In the genomic region with DNA sequence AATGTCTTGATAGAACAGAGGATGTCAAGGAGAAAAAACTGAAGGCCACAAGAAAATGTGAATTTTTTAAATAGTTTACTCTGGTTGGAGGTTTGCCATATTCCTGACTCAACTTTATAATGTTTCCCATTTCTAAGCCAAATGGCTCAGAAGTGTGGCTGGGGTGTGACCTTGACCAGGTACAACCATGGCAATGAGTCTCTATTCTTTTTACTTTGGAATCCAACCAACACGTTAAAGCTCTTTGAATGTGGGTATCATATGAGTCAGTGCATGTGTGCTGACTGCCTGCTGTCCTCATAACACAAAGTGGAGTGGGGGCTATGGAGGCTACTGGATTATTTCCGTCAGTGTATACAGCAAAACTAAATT, we compare ENCODE assay signal across 14 cellular contexts. TPM values are rescaled to one million over a fixed set of nuclear protein-coding genes. Genes with fewer than 3 reads are reported as not detected.
DNase-seq lines count a peak whose midpoint lies in the region; ATAC-seq and TF ChIP-seq lines count a peak whose summit lies in the region.
"Had no signal": no experiment of that assay in that cellular context is flagged by ENCODE, and none has a peak within 500 bp of the region (broad histone marks: within the 10 kb centered on the region; RNA-seq: fewer than 3 reads in every experiment).

No MANE protein-coding gene starts in this region.

- H3K27me3 ChIP-seq in BLaER1 (no peaks in the 10 kb centered on the region), KMS-11 (ENCODE audit: insufficient read depth, low read depth) (no peaks in the 10 kb centered on the region), body of pancreas (no peaks in the 10 kb centered on the region), aorta (ENCODE audit: control insufficient read depth in 1 of 2, insufficient read depth in 2 of 2, low read length in 1 of 2) (no peaks in the 10 kb centered on the region)

- intact Hi-C loops in body of pancreas (cut with DNase I) (loop anchor here (10.0 kb wide), 1 partner anchor 63 kb away; no protein-coding TSS in a partner anchor), aorta (cut with DNase I) (no loop called here)

- H3K27ac ChIP-seq in BLaER1 (no peak overlapping the region), KMS-11 (no peak overlapping the region), body of pancreas (peak overlapping the region in 2 of 4 donors; percentile 12 to 55), aorta (ENCODE audit: low read depth in 1 of 2, low read length in 2 of 2) (no peak overlapping the region)
- H3K27ac ChIP-seq: cardiac muscle cell had no signal

- no peaks in the 10 kb centered on the region for H3K36me3 ChIP-seq in BLaER1
- H3K36me3 ChIP-seq in KMS-11 (ENCODE audit: insufficient read depth) = no peaks in the 10 kb centered on the region
- no peaks in the 10 kb centered on the region for H3K36me3 ChIP-seq in body of pancreas (replicated peaks in 1 of 2; ENCODE audit: insufficient read depth in 1 of 2, low read depth in 2 of 2)
- no peaks in the 10 kb centered on the region for H3K36me3 ChIP-seq in aorta (ENCODE audit: control insufficient read depth in 1 of 2, insufficient read depth in 2 of 2, low read length in 1 of 2)
- H3K36me3 ChIP-seq: cardiac muscle cell had no signal

- H3K4me1 ChIP-seq in BLaER1 (peaks cover 14% of the 10 kb centered on the region), KMS-11 (ENCODE audit: low read depth, poor library complexity, severe bottlenecking) (peaks cover 14% of the 10 kb centered on the region), body of pancreas (peaks cover 48% of the 10 kb centered on the region), aorta (ENCODE audit: control insufficient read depth in 1 of 2, insufficient read depth in 2 of 2, low read length in 2 of 2) (no peaks in the 10 kb centered on the region)

- 39 to 49% methylated on average over 2 of the region's 2 CpGs for WGBS in body of pancreas, 2 donors
- WGBS in aorta, 2 donors = 65 to 83% methylated on average over 2 of the region's 2 CpGs

- H3K4me3 ChIP-seq in BLaER1 = no peak overlapping the region
- no peak overlapping the region for H3K4me3 ChIP-seq in KMS-11 (IDR thresholded peaks at IDR 0.05; ENCODE audit: insufficient read depth, low read depth, low read length)
- no peak overlapping the region for H3K4me3 ChIP-seq in body of pancreas
- H3K4me3 ChIP-seq in aorta (ENCODE audit: low read length in 2 of 2) = no peak overlapping the region
- H3K4me3 ChIP-seq: cardiac muscle cell, lung had no signal

- TF ChIP-seq CTCF in KMS-11 (conservative IDR thresholded peaks at IDR 0.05; ENCODE audit: low read depth, low read length) = no peak
- no peak for TF ChIP-seq CTCF in body of pancreas (IDR thresholded peaks at IDR 0.05)

- peak in 3 of 4 donors; percentile 44 to 72 (median 60) for DNase-seq in body of pancreas
- DNase-seq in lung microvascular endothelial cell (ENCODE audit: low read depth in 2 of 2) = peak; percentile 51 to 77
- DNase-seq in medulla oblongata (ENCODE audit: extremely low spot score) = no peak
- no peak for DNase-seq in aorta
- DNase-seq: DMS153, NCI-H2107 had no signal

- H4K20me1 ChIP-seq in BLaER1 (no peaks in the 10 kb centered on the region), KMS-11 (ENCODE audit: insufficient read depth) (no peaks in the 10 kb centered on the region)

- ATAC-seq in body of pancreas (peak; percentile 61), GM21447 (IDR thresholded peaks at IDR 0.05; ENCODE audit: unreplicated experiment) (no peak), aorta (ENCODE audit: low FRiP score) (no peak), HG02678 (IDR thresholded peaks at IDR 0.05; ENCODE audit: unreplicated experiment) (no peak)

- no peak for TF ChIP-seq POLR2A in body of pancreas (IDR thresholded peaks at IDR 0.05)

- peak overlapping the region; percentile 39 for H3K4me2 ChIP-seq in BLaER1
- peak overlapping the region; percentile 2 for H3K4me2 ChIP-seq in KMS-11

- H2AFZ ChIP-seq in KMS-11 (ENCODE audit: low read depth) = no peak overlapping the region

- H3K9me3 ChIP-seq in BLaER1 (no peaks in the 10 kb centered on the region), body of pancreas (no peaks in the 10 kb centered on the region), aorta (ENCODE audit: control insufficient read depth, low read length) (no peaks in the 10 kb centered on the region)

- H3K9ac ChIP-seq in BLaER1 (no peak overlapping the region), KMS-11 (no peak overlapping the region)

- H3K79me2 ChIP-seq in KMS-11 (ENCODE audit: insufficient read depth, low read depth) = no peaks in the 10 kb centered on the region

RNA-seq across cellular contexts. Expression of gene DLD, which starts 33.5 kb away (rescaled TPM):
- total RNA-seq in body of pancreas (100 to 1,000 TPM in 1 of 2 donors, 10 to 100 TPM in 1; 53.7 to 123 TPM), lung microvascular endothelial cell (39.3 and 43.8 TPM in 2 replicates), aorta (10 to 100 TPM; 53.5 to 54.0 TPM)
- polyA plus RNA-seq in aorta = 10 to 100 TPM; 48.8 to 69.4 TPM

RNA-seq across cellular contexts. Expression of gene SLC26A3, which starts 54.5 kb away (rescaled TPM):
- not detected for total RNA-seq in body of pancreas
- not detected in 2 replicates for total RNA-seq in lung microvascular endothelial cell
- total RNA-seq in aorta = not detected
- polyA plus RNA-seq in aorta = 10 to 100 TPM in 1 of 2 donors, 1 to 10 TPM in 1; 1.3 to 20.9 TPM
- total RNA-seq: cardiac muscle cell, glomerular endothelial cell, skeletal muscle tissue had no signal

Comparison
In these comparisons a context has a peak if more than half of its experiments do, and no peak if none do; other contexts are left out.
1. DNase-seq: peak in body of pancreas (3 of 4) and lung microvascular endothelial cell (2 of 2); none in medulla oblongata (single experiment) and aorta (0 of 2).